Comparison of ENCODE assay signal across 10 cellular contexts in the genomic region with DNA sequence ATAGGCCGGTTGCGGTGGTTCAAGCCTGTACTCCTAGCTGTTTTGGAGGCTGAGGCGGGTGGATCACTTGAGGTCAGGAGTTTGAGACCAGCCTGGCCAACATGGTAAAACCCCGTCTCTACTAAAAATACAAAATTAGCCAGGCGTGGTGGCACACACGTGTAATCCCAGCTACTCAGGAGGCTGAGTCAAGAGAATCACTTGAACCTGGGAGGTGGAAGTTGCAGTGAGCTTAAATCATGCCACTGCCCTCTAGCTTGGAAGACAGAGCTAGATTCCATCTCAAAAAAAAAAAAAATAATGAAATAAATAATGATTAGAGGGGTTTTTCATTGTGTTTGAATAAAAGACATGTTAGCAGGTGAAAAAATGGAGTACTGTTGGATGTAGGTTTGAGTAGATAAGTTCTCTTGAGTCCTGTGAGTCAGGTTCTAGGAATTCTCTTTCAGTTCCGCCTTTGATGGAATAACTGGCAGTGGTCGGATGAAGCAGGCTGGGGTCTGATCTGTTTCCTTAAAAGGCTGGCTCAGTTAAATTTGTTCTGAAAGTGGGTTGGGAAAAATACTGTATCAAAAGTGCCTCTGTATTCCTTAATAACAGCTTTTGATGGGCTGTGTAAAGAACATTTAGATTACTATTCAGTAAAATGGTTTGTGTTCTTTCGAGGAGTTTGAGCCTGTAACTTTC.
DNase-seq lines count a peak whose midpoint lies in the region; ATAC-seq, FAIRE-seq and TF ChIP-seq lines count a peak whose summit lies in the region.
"Had no signal": no experiment of that assay in that cellular context is flagged by ENCODE, and none has a peak within 500 bp of the region (broad histone marks: within the 10 kb centered on the region; RNA-seq: fewer than 3 reads in every experiment).

No MANE protein-coding gene starts in this region.

- POLR2A ChIA-PET in PC-9 (lab: Charles Lee; ENCODE audit: unreplicated experiment): interaction anchor here (0.6 to 0.7 kb wide), 4 partner anchors 16 to 115 kb away, joined by 3 to 7 read pairs (median 5); no protein-coding TSS in a partner anchor

- no peak for FAIRE-seq in urothelium cell line (lab: Jason Lieb, UNC)

- no peaks in the 10 kb centered on the region for H3K9me3 Mint-ChIP-seq in activated naive CD4-positive, alpha-beta T cell treated with anti-CD3 and anti-CD28 coated beads, Interleukin-2, amount 10 ng/mL, durations not matched to agents 7 days and 5 days
- H3K9me3 Mint-ChIP-seq: T-helper 2 cell treated with Interferon-gamma antibody and Interleukin-4, amounts not matched to agents 5 μg/mL and 100 μg/mL, for 36 hours had no signal

- CTCF ChIA-PET in PC-9 (lab: Charles Lee): interaction anchor here (0.5 to 1.2 kb wide), 6 partner anchors 10 to 1662 kb away, joined by 3 to 4 read pairs (median 4); no protein-coding TSS in a partner anchor
- CTCF ChIA-PET in activated naive CD4-positive, alpha-beta T cell treated with anti-CD3 and anti-CD28 coated beads, Interleukin-2, amount 10 ng/mL, durations not matched to agents 7 days and 5 days (lab: Charles Lee): no interaction called here

- no peak for TF ChIP-seq CTCF in PC-9 (conservative IDR thresholded peaks at IDR 0.05)

- peaks cover 40% of the 10 kb centered on the region for H3K4me1 ChIP-seq in PC-9 (replicated peaks; ENCODE audit: insufficient read depth)
- H3K4me1 ChIP-seq in mesodermal cell (ENCODE audit: control insufficient read depth, insufficient read depth, low read length, poor library complexity, severe bottlenecking): peaks cover 38% of the 10 kb centered on the region

- H3K27ac ChIP-seq in PC-9 (peak overlapping the region; percentile 7; the same call in 1 of the 2 replicates), mesodermal cell (ENCODE audit: low read depth, low read length, severe bottlenecking) (peak overlapping the region; percentile 70)

- H3K4me2 ChIP-seq in PC-9: no peak overlapping the region

- peak; percentile 45 to 61 for DNase-seq in PC-9
- peak; percentile 83 for DNase-seq in dermis blood vessel endothelial cell
- peak; percentile 62 for DNase-seq in urothelium cell line (ENCODE audit: low spot score)
- DNase-seq in SIG-M5 (lab: John Stamatoyannopoulos, UW): no peak
- DNase-seq in activated naive CD4-positive, alpha-beta T cell treated with anti-CD3 and anti-CD28 coated beads, Interleukin-2, amount 10 ng/mL, durations not matched to agents 7 days and 5 days: no peak
- DNase-seq: activated effector memory CD4-positive, alpha-beta T cell treated with Interleukin-2 at 50 U/mL for 16 hours; NCI-H2107 had no signal

- H3K4me3 Mint-ChIP-seq in activated naive CD4-positive, alpha-beta T cell treated with anti-CD3 and anti-CD28 coated beads, Interleukin-2, amount 10 ng/mL, durations not matched to agents 7 days and 5 days: no peak overlapping the region
- H3K4me3 Mint-ChIP-seq: T-helper 2 cell treated with Interferon-gamma antibody and Interleukin-4, amounts not matched to agents 5 μg/mL and 100 μg/mL, for 36 hours had no signal

- H3K27me3 Mint-ChIP-seq in activated naive CD4-positive, alpha-beta T cell treated with anti-CD3 and anti-CD28 coated beads, Interleukin-2, amount 10 ng/mL, durations not matched to agents 7 days and 5 days: no peaks in the 10 kb centered on the region

- no peak overlapping the region for H3K27ac Mint-ChIP-seq in activated naive CD4-positive, alpha-beta T cell treated with anti-CD3 and anti-CD28 coated beads, Interleukin-2, amount 10 ng/mL, durations not matched to agents 7 days and 5 days
- H3K27ac Mint-ChIP-seq: T-helper 2 cell treated with Interferon-gamma antibody and Interleukin-4, amounts not matched to agents 5 μg/mL and 100 μg/mL, for 36 hours had no signal

- H3K4me3 ChIP-seq in PC-9 (no peak overlapping the region), mesodermal cell (ENCODE audit: extremely low read depth, insufficient read depth, low read length, poor library complexity, severe bottlenecking) (no peak overlapping the region)

- H3K36me3 ChIP-seq in PC-9 (ENCODE audit: low read depth) (peaks cover 12% of the 10 kb centered on the region; the same call in 1 of the 2 replicates), mesodermal cell (ENCODE audit: control insufficient read depth, insufficient read depth, low read length) (peaks cover 24% of the 10 kb centered on the region)

- peaks cover 34% of the 10 kb centered on the region for H3K36me3 Mint-ChIP-seq in activated naive CD4-positive, alpha-beta T cell treated with anti-CD3 and anti-CD28 coated beads, Interleukin-2, amount 10 ng/mL, durations not matched to agents 7 days and 5 days

- no peaks in the 10 kb centered on the region for H3K9me3 ChIP-seq in PC-9 (ENCODE audit: insufficient read depth, low read depth)
- H3K9me3 ChIP-seq in mesodermal cell (ENCODE audit: control insufficient read depth, low read length): no peaks in the 10 kb centered on the region

- intact Hi-C loops in PC-9 (cut with micrococcal nuclease; ENCODE audit: unreplicated experiment): no loop called here

- no peaks in the 10 kb centered on the region for H4K20me1 ChIP-seq in PC-9 (ENCODE audit: insufficient read depth)

- H3K79me2 ChIP-seq in PC-9 (ENCODE audit: low read depth): peaks cover 14% of the 10 kb centered on the region; the same call in 1 of the 2 replicates

- peaks cover 21% of the 10 kb centered on the region for H3K4me1 Mint-ChIP-seq in activated naive CD4-positive, alpha-beta T cell treated with anti-CD3 and anti-CD28 coated beads, Interleukin-2, amount 10 ng/mL, durations not matched to agents 7 days and 5 days

- H3F3A ChIP-seq in PC-9 (ENCODE audit: insufficient read depth, low read depth): peaks cover 14% of the 10 kb centered on the region

- ATAC-seq in HG03175 (IDR thresholded peaks at IDR 0.05; ENCODE audit: unreplicated experiment): no peak

- TSS peak; percentile 59 for BruUV-seq in PC-9 (replicated peaks; lab: Mats Ljungman, UMichigan)

- H3K27me3 ChIP-seq in PC-9 (ENCODE audit: insufficient read depth, low read depth): no peaks in the 10 kb centered on the region

- H2AFZ ChIP-seq in PC-9: no peak overlapping the region

- 90 to 93% methylated on average over 4 to 6 of the region's 9 CpGs for WGBS in mesodermal cell (ENCODE audit: insufficient coverage in 2 of 2), 2 experiments

- H3K9me2 ChIP-seq in PC-9 (ENCODE audit: insufficient read depth): no peaks in the 10 kb centered on the region

Comparison
In these comparisons a context has a peak if more than half of its experiments do, and no peak if none do; other contexts are left out.
1. DNase-seq: peak in PC-9 (2 of 2), dermis blood vessel endothelial cell (single experiment) and urothelium cell line (single experiment); none in SIG-M5 (single experiment) and activated naive CD4-positive, alpha-beta T cell treated with anti-CD3 and anti-CD28 coated beads, Interleukin-2, amount 10 ng/mL, durations not matched to agents 7 days and 5 days (single experiment).